Comparison of ENCODE assay signal across 8 cellular contexts in the genomic region with DNA sequence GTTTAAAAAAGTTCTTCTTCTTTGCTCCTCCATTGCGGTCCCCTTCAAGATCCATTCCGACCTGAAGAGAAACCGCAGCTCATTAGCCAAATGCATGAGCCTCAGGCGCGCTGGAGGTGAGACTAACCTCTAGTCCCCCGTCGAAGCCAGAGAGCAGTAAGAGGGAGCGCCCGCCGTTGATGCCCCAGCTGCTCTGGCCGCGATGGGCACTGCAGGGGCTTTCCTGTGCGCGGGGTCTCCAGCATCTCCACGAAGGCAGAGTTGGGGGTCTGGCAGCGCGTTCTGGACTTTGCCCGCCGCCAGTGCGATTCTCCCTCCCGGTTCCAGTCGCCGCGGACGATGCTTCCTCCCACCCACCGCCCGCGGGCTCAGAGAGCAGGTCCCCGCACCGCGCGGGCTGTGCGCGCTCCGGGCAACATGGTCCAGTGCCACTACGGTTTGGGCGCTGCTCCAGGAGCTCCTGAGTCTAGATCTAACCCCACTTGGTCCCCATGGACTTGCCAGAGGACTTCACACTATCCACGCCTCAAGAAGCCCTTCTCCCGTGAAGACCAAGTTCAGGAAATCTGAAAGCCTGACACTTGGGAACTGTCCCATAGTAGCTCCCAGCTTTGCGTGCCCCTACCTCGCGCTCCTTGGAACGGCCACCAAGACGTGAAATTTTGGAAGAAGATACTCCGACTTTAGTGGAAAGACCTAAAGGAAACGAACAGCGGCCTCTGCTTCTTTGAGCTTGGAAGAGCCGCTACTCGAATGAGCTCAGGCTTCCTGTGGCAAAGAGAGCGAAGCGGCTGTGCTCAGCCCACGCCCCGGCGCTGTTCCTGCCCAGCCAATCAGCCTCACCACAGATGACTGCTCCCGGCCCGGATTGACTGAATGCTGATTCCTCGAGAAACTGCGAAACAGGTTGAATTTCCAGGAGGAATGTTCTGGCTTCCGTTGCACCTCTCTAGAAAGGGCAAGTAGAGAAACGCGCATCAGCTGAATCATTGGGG. TPM values are rescaled to one million over a fixed set of nuclear protein-coding genes. Genes with fewer than 3 reads are reported as not detected.
DNase-seq lines count a peak whose midpoint lies in the region; ATAC-seq, FAIRE-seq and TF ChIP-seq lines count a peak whose summit lies in the region.

TSS of gene ABCB1 (minus strand) at position 755 of the 995 bp plus-strand sequence. CDS start at position 55, 700 bp downstream.

- H3K4me1 Mint-ChIP-seq in activated CD4-positive, alpha-beta memory T cell treated with anti-CD3 and anti-CD28 coated beads, Interleukin-2, amount 10 ng/mL, durations not matched to agents 7 days and 5 days, result peaks cover 22% of the 10 kb centered on the region

- no peaks in the 10 kb centered on the region for H3K36me3 Mint-ChIP-seq in activated CD4-positive, alpha-beta memory T cell treated with anti-CD3 and anti-CD28 coated beads, Interleukin-2, amount 10 ng/mL, durations not matched to agents 7 days and 5 days (ENCODE audit: low read depth)

- no peak within 1 kb of the TSS for H3K23ac ChIP-seq in H1 (ENCODE audit: insufficient read length)

- CTCF ChIA-PET in activated CD4-positive, alpha-beta memory T cell treated with anti-CD3 and anti-CD28 coated beads, Interleukin-2, amount 10 ng/mL, durations not matched to agents 7 days and 5 days (lab: Charles Lee), result interaction anchor here (0.7 to 1.7 kb wide), 6 partner anchors 8 to 172 kb away, joined by 3 to 5 read pairs (median 3); no protein-coding TSS in a partner anchor
- CTCF ChIA-PET in H1 (lab: Charles Lee; ENCODE audit: partially characterized antibody), result interaction anchor here (0.6 to 1.9 kb wide), 15 partner anchors 11 to 288 kb away, joined by 3 to 7 read pairs (median 3); no protein-coding TSS in a partner anchor

- peak within 1 kb of the TSS; percentile 89 for H4K8ac ChIP-seq in H1 (ENCODE audit: extremely low read depth, insufficient read depth, low read length)

- H3K79me1 ChIP-seq in H1 (ENCODE audit: low read depth, low read length), result no peaks in the 10 kb centered on the region

- H2BK15ac ChIP-seq in H1 (ENCODE audit: low read length), result no peak within 1 kb of the TSS

- no peak within 1 kb of the TSS for H3K14ac ChIP-seq in H1 (ENCODE audit: insufficient read length)

- no peak within 1 kb of the TSS for H3K27ac ChIP-seq in H1 (ENCODE audit: low read depth, low read length)

- peak within 1 kb of the TSS; percentile 33 to 63 (median 45) for H3K4me3 ChIP-seq in H1 (ENCODE audit: extremely low read depth in 1 of 4, insufficient read depth in 2 of 4, low read depth in 3 of 4, low read length in 4 of 4)

- H3K4ac ChIP-seq in H1 (replicated peaks; ENCODE audit: insufficient read length, low read depth, low read length), result no peak within 1 kb of the TSS

- no peak within 1 kb of the TSS for H2BK5ac ChIP-seq in H1 (ENCODE audit: low read depth, low read length)

- no peak within 1 kb of the TSS for H2BK20ac ChIP-seq in H1 (ENCODE audit: low read length)

- no peak within 1 kb of the TSS for H3K18ac ChIP-seq in H1 (ENCODE audit: extremely low read depth, low read length)

- peaks cover 6% of the 10 kb centered on the region for H3K23me2 ChIP-seq in H1 (ENCODE audit: low read depth, low read length)

- H2BK120ac ChIP-seq in H1 (replicated peaks; ENCODE audit: low read depth, low read length), result no peak within 1 kb of the TSS

- no peak within 1 kb of the TSS for H2BK12ac ChIP-seq in H1 (ENCODE audit: low read depth, low read length)

- H2AFZ ChIP-seq in H1 (ENCODE audit: low read length), result peak within 1 kb of the TSS; percentile 96

- peak within 1 kb of the TSS; percentile 78 for H3K4me3 Mint-ChIP-seq in activated CD4-positive, alpha-beta memory T cell treated with anti-CD3 and anti-CD28 coated beads, Interleukin-2, amount 10 ng/mL, durations not matched to agents 7 days and 5 days

- peak; percentile 10 for DNase-seq in GM04504 (ENCODE audit: low read depth)
- DNase-seq in LHCN-M2 (ENCODE audit: low read depth), result peak; percentile 3
- DNase-seq in activated CD4-positive, alpha-beta memory T cell treated with anti-CD3 and anti-CD28 coated beads, Interleukin-2, amount 10 ng/mL, durations not matched to agents 7 days and 5 days, result peak; percentile 52
- DNase-seq in H1 (ENCODE audit: low read depth in 1 of 2, low spot score in 2 of 2), result peak; percentile 38 to 74
- DNase-seq in lung microvascular endothelial cell (ENCODE audit: low read depth in 2 of 2), result peak; percentile 16 to 79
- DNase-seq in stimulated activated CD8-positive, alpha-beta memory T cell treated with anti-CD3 and anti-CD28 coated beads, Interleukin-12 subunit alpha, Interleukin-12 subunit beta, amount 100 ng/mL, for 24 hours (ENCODE audit: extremely low read depth), result peak; percentile 16
- DNase-seq in epidermal melanocyte (ENCODE audit: insufficient read length, low spot score), result no peak

- peak; percentile 70 for FAIRE-seq in H1 (lab: Jason Lieb, UNC)

- H4K91ac ChIP-seq in H1 (replicated peaks; ENCODE audit: insufficient read length, low read length), result no peak within 1 kb of the TSS

- peak; percentile 72 for ATAC-seq in GM21723 (IDR thresholded peaks at IDR 0.05; ENCODE audit: unreplicated experiment)

- H3K4me2 ChIP-seq in H1 (ENCODE audit: insufficient read depth in 1 of 2, low read depth in 2 of 2, low read length in 2 of 2), result peak within 1 kb of the TSS; percentile 84 to 97

- POLR2A ChIA-PET in activated CD4-positive, alpha-beta memory T cell treated with anti-CD3 and anti-CD28 coated beads, Interleukin-2, amount 10 ng/mL, durations not matched to agents 7 days and 5 days (lab: Charles Lee), result interaction anchor here (0.8 to 1.5 kb wide), 6 partner anchors 9 to 447 kb away, joined by 3 to 6 read pairs (median 4); partner anchors contain the start of genes RUNDC3B and TMEM243
- POLR2A ChIA-PET in H1 (lab: Charles Lee; ENCODE audit: partially characterized antibody), result no interaction called here

- no peak within 1 kb of the TSS for H2AK5ac ChIP-seq in H1 (ENCODE audit: low read depth, low read length)

- 8% methylated on average over 61 of the region's 61 CpGs; no CpG with 5 or more reads in 1 of the 2 experiments for WGBS in H1 (ENCODE audit: extremely low coverage in 1 of 2, insufficient coverage in 1 of 2, insufficient read length in 1 of 2, insufficient replicate concordance in 2 of 2, low coverage in 1 of 2, low lambda C conversion rate in 2 of 2, missing lambda C conversion rate in 1 of 2), 2 experiments

- H3K9me3 ChIP-seq in H1 (ENCODE audit: insufficient read depth in 2 of 2, low read depth in 1 of 2, low read length in 1 of 2), result no peaks in the 10 kb centered on the region

- H3K4me1 ChIP-seq in H1 (replicated peaks in 1 of 4; ENCODE audit: control insufficient read depth in 3 of 4, insufficient read depth in 4 of 4, low read length in 3 of 4), result peaks cover 0 to 4% (median 2%) of the 10 kb centered on the region in 4 experiments; a peak in 4 of 7 replicates

- no peak within 1 kb of the TSS for H3K56ac ChIP-seq in H1 (replicated peaks; ENCODE audit: insufficient read length, low read depth, low read length)

- TF ChIP-seq EP300 in H1 (IDR thresholded peaks at IDR 0.05; ENCODE audit: borderline replicate concordance in 1 of 2, low read depth in 2 of 2, low read length in 2 of 2), result no peak

- peak in 2 of 3 experiments; percentile 0 to 2; a peak in 2 of 4 replicates for TF ChIP-seq CTCF in H1 (IDR thresholded peaks at IDR 0.05; ENCODE audit: control extremely low read depth in 1 of 3, insufficient read depth in 1 of 3, low read depth in 1 of 3, low read length in 3 of 3)

- peaks cover 40% of the 10 kb centered on the region for H3K27me3 Mint-ChIP-seq in activated CD4-positive, alpha-beta memory T cell treated with anti-CD3 and anti-CD28 coated beads, Interleukin-2, amount 10 ng/mL, durations not matched to agents 7 days and 5 days

- no peak for TF ChIP-seq POLR2A in H1 (IDR thresholded peaks at IDR 0.05; ENCODE audit: control extremely low read depth in 1 of 2, low read depth in 2 of 2, low read length in 2 of 2)

- peak within 1 kb of the TSS; percentile 9 for H3K27ac Mint-ChIP-seq in activated CD4-positive, alpha-beta memory T cell treated with anti-CD3 and anti-CD28 coated beads, Interleukin-2, amount 10 ng/mL, durations not matched to agents 7 days and 5 days

- H3K9ac ChIP-seq in H1 (replicated peaks in 1 of 4; ENCODE audit: extremely low read depth in 1 of 4, low read depth in 3 of 4, low read length in 3 of 4), result no peak within 1 kb of the TSS

- no peaks in the 10 kb centered on the region for H3K36me3 ChIP-seq in H1 (ENCODE audit: control insufficient read depth in 2 of 4, insufficient read depth in 4 of 4, low read length in 3 of 4)

- no peak within 1 kb of the TSS for H4K5ac ChIP-seq in H1 (ENCODE audit: insufficient read length, low read depth, low read length)

- no peaks in the 10 kb centered on the region for H3K9me3 Mint-ChIP-seq in activated CD4-positive, alpha-beta memory T cell treated with anti-CD3 and anti-CD28 coated beads, Interleukin-2, amount 10 ng/mL, durations not matched to agents 7 days and 5 days

- no peaks in the 10 kb centered on the region for H3K79me2 ChIP-seq in H1 (ENCODE audit: control insufficient read depth in 1 of 2, insufficient read depth in 2 of 2, low read length in 2 of 2)

- peaks cover 5 to 21% (median 16%) of the 10 kb centered on the region in 4 experiments for H3K27me3 ChIP-seq in H1 (replicated peaks in 1 of 4; ENCODE audit: control insufficient read depth in 3 of 4, extremely low read depth in 1 of 4, insufficient read depth in 3 of 4, low read length in 3 of 4)

- peaks cover 0 to 2% of the 10 kb centered on the region in 2 experiments for H4K20me1 ChIP-seq in H1 (replicated peaks in 1 of 2; ENCODE audit: control insufficient read depth in 1 of 2, insufficient read depth in 2 of 2, low read length in 2 of 2)

- TF ChIP-seq RAD21 in H1 (IDR thresholded peaks at IDR 0.05 in 1 of 2, conservative IDR thresholded peaks at IDR 0.05 in 1 of 2; ENCODE audit: low read depth in 2 of 2, low read length in 2 of 2), result peak in 1 of 2 experiments; percentile 19; a peak in 1 of 4 replicates

RNA-seq across cellular contexts. Expression of gene ABCB1, which starts in this region (rescaled TPM):
- total RNA-seq in LHCN-M2 (2014; rRNA removed), result 0.29 and 0.38 TPM in 2 replicates
- polyA plus RNA-seq in LHCN-M2 (2012), result 0.10 TPM
- 1 to 10 TPM; 8.1 to 9.8 TPM for total RNA-seq in activated CD4-positive, alpha-beta memory T cell treated with anti-CD3 and anti-CD28 coated beads, Interleukin-2, amount 10 ng/mL, durations not matched to agents 7 days and 5 days
- 0.88 and 1.2 TPM in 2 replicates for total RNA-seq in H1 (2021; fragmentation: NEBNext Ultra II Directional; extraction: Animal tissue kit (Norgen Biotek cat#: 25700))
- polyA plus RNA-seq in H1 (2011; rRNA removed), result 0.30 and 0.51 TPM in 2 replicates
- polyA plus RNA-seq in H1 (2011; cell fraction: cytosol; rRNA removed), result 0.54 TPM
- polyA plus RNA-seq in H1 (2011; cell fraction: nucleus; rRNA removed), result 1.4 TPM
- 0.59 to 1.2 TPM (median 0.97 TPM) in 4 replicates for polyA plus RNA-seq in H1 (2012, experiment 1 of 2)
- polyA plus RNA-seq in H1 (2012, experiment 2 of 2), result 0.16 TPM
- polyA plus RNA-seq in H1 (2013, experiment 1 of 2), result 0.85 TPM
- 1.1 TPM for polyA plus RNA-seq in H1 (2013, experiment 2 of 2)
- polyA minus RNA-seq in H1 (2011; rRNA and poly(A)+ RNA removed), result 2.7 and 3.5 TPM in 2 replicates
- polyA minus RNA-seq in H1 (2011; cell fraction: cytosol; rRNA and poly(A)+ RNA removed), result not detected
- 3.4 TPM for polyA minus RNA-seq in H1 (2011; cell fraction: nucleus; rRNA and poly(A)+ RNA removed)
- total RNA-seq in lung microvascular endothelial cell, result 0.20 and 1.3 TPM in 2 replicates

Comparison
In these comparisons a context has a peak if more than half of its experiments do, and no peak if none do; other contexts are left out.
1. Peak in DNase-seq in LHCN-M2; RNA of the gene not detected or under 1 TPM.